Comparison of ENCODE assay signal across 10 cellular contexts in the genomic region with DNA sequence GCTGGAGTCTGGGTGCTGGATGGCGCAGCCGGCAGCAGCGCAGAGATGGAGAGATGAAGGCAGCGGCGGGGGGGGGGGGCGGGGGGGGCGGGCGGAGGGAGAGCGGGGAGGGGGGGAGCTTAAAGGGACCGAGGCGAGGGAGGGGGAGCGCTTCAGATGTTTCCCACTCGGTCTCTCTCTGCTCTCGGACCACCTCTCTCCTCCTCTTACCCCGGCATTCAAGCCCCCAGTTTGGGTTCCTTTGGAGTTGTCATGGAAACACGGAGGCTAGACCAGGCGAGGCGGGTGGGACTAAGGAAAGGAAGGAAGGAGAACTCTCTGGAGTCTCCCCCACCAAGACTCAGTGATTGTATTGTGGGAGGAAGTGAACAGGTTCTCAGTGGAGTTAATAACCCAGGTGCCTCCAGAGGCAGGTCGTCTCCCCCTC. TPM values are rescaled to one million over a fixed set of nuclear protein-coding genes. Genes with fewer than 3 reads are reported as not detected.
DNase-seq lines count a peak whose midpoint lies in the region; ATAC-seq, FAIRE-seq and TF ChIP-seq lines count a peak whose summit lies in the region.
"Had no signal": no experiment of that assay in that cellular context is flagged by ENCODE, and none has a peak within 500 bp of the region (broad histone marks: within the 10 kb centered on the region; RNA-seq: fewer than 3 reads in every experiment).

Gene PRRT1, minus strand, starts transcription at position 55 of the 427 bp plus-strand sequence. CDS start 112 bp downstream, outside the sequence.

- H3K9me3 ChIP-seq in sigmoid colon = no peaks in the 10 kb centered on the region

- TF ChIP-seq CTCF in WTC11 (IDR thresholded peaks at IDR 0.05) (no peak), sigmoid colon (IDR thresholded peaks at IDR 0.05) (no peak)

- no peak for TF ChIP-seq POLR2A in sigmoid colon (IDR thresholded peaks at IDR 0.05)

- H3K27ac ChIP-seq in sigmoid colon = peak within 1 kb of the TSS; percentile 88 to 93 (median 92)

- ATAC-seq in WTC11 (no peak), HG03175 (IDR thresholded peaks at IDR 0.05; ENCODE audit: unreplicated experiment) (no peak)

- CTCF ChIA-PET in WTC11 (lab: Charles Lee) = interaction anchor here (0.5 to 3.3 kb wide), 8 partner anchors 13 to 44 kb away, joined by 3 to 20 read pairs (median 8); partner anchors contain the start of genes ATF6B, FKBPL and PBX2

- no peak for TF ChIP-seq EP300 in sigmoid colon (IDR thresholded peaks at IDR 0.05)

- 35 to 68% methylated on average over 13 of the region's 19 CpGs for WGBS in sigmoid colon, 2 donors

- FAIRE-seq in frontal cortex (lab: Jason Lieb, UNC) = no peak

- DNase-seq in ELR (ENCODE audit: low read depth) (peak; percentile 34), WTC11 (ENCODE audit: low spot score) (no peak), frontal cortex (ENCODE audit: low spot score in 2 of 2) (peak; percentile 57 to 64), sigmoid colon (no peak), NCI-H2081 treated with DMSO at 0.1 percent for 48 hours (lab: John Stamatoyannopoulos, UW) (no peak), pons (ENCODE audit: low spot score) (no peak)
- no peak for DNase-seq in stimulated activated naive CD4-positive, alpha-beta T cell treated with Interleukin-2 at 50 U/mL for 16 hours (lab: John Stamatoyannopoulos, UW)
- DNase-seq: T1000 had no signal

- no peaks in the 10 kb centered on the region for H3K27me3 ChIP-seq in sigmoid colon

- no peak within 1 kb of the TSS for H3K27ac Mint-ChIP-seq in WTC11
- H3K27ac Mint-ChIP-seq: memory B cell had no signal

- H3K4me3 ChIP-seq in sigmoid colon = peak within 1 kb of the TSS; percentile 61 to 80 (median 78)

- peaks cover 0 to 59% (median 49%) of the 10 kb centered on the region in 4 donors for H3K4me1 ChIP-seq in sigmoid colon

- peaks cover 11% of the 10 kb centered on the region; the same call in 1 of the 2 replicates for H3K36me3 Mint-ChIP-seq in WTC11
- H3K36me3 Mint-ChIP-seq: memory B cell had no signal

- peak within 1 kb of the TSS; percentile 100 for H3K4me3 Mint-ChIP-seq in WTC11

- H3K27me3 Mint-ChIP-seq in WTC11 (ENCODE audit: low read depth) = peaks cover 54% of the 10 kb centered on the region

- peaks cover 45% of the 10 kb centered on the region for H3K4me1 Mint-ChIP-seq in WTC11

- POLR2A ChIA-PET in WTC11 (lab: Charles Lee) = interaction anchor here (0.6 to 1.8 kb wide), 4 partner anchors 24 to 289 kb away, joined by 4 to 7 read pairs (median 5); partner anchors contain the start of gene ATF6B

- peaks cover 0 to 32% (median 0%) of the 10 kb centered on the region in 4 donors for H3K36me3 ChIP-seq in sigmoid colon

- intact Hi-C loops in sigmoid colon (cut with DNase I) = loop anchor here (1.0 to 10.0 kb wide), 3 partner anchors 22 to 107 kb away; partner anchors contain the start of gene FKBPL

- no peaks in the 10 kb centered on the region for H3K9me3 Mint-ChIP-seq in WTC11
- H3K9me3 Mint-ChIP-seq: memory B cell had no signal

TF ChIP-seq in WTC11, 78 proteins besides CTCF, POLR2A, EP300 and RAD21:
- TF ChIP-seq ZNF281 (CRISPR knock-in tag; IDR thresholded peaks at IDR 0.05) (no peak), ATF1 (CRISPR knock-in tag; IDR thresholded peaks at IDR 0.05) (no peak), ERG (CRISPR knock-in tag; IDR thresholded peaks at IDR 0.05) (no peak), ZNF423 (CRISPR knock-in tag; IDR thresholded peaks at IDR 0.05) (no peak), CREM (CRISPR knock-in tag; IDR thresholded peaks at IDR 0.05) (no peak)

RNA-seq across cellular contexts. Expression of gene PRRT1, which starts in this region (rescaled TPM):
- 1.4 to 2.2 TPM (median 1.6 TPM) in 3 replicates for total RNA-seq in WTC11 (2021)
- total RNA-seq in frontal cortex = 0.41 TPM
- 1 to 10 TPM; 1.8 to 6.1 (median 3.1) TPM for total RNA-seq in sigmoid colon
- polyA plus RNA-seq in sigmoid colon = 1 to 10 TPM in 2 of 3 donors, under 1 TPM in 1; 0.46 to 3.3 (median 1.8) TPM

Comparison
In these comparisons a context has a peak if more than half of its experiments do, and no peak if none do; other contexts are left out.
1. Peak in DNase-seq in frontal cortex; RNA of the gene not detected or under 1 TPM.